34 cellular contexts compared by ENCODE assay signal in genomic region chr11:109046284-109046992, GRCh38.
"Had no signal": no experiment of that assay in that cellular context is flagged by ENCODE, and none has a peak within 500 bp of the region (broad histone marks: within the 10 kb centered on the region; RNA-seq: fewer than 3 reads in every experiment).

No MANE protein-coding gene starts in this region.

- H3K27ac ChIP-seq: adrenal gland, SJCRH30, VCaP had no signal

- H3K27me3 ChIP-seq: adrenal gland, SJCRH30 had no signal

- H3K9me3 Mint-ChIP-seq: activated naive CD4-positive, alpha-beta T cell treated with anti-CD3 and anti-CD28 coated beads for 36 hours; activated T-cell treated with anti-CD3 and anti-CD28 coated beads, Interleukin-2, amount 50 U/mL, for 4 hours; activated T-helper 1 cell treated with anti-CD3 and anti-CD28 coated beads, Interleukin-12 subunit alpha, Interleukin-12 subunit beta, Interleukin-2, Interleukin-4 antibody, amounts not matched to agents 30 ng/mL and 10 ng/mL and 1 ng/mL, durations not matched to agents 14 hours and 24 hours and 36 hours had no signal

- H3K4me1 ChIP-seq: adrenal gland, SJCRH30 had no signal

- H3K36me3 ChIP-seq: adrenal gland, SJCRH30 had no signal

- H3K4me3 Mint-ChIP-seq: activated CD4-positive, alpha-beta T cell treated with anti-CD3 and anti-CD28 coated beads, Interleukin-2, amount 10 ng/mL, durations not matched to agents 24 days and 14 days; activated CD8-positive, alpha-beta T cell treated with anti-CD3 and anti-CD28 coated beads, Interleukin-2, amount 10 ng/mL, durations not matched to agents 7 days and 5 days; activated naive CD4-positive, alpha-beta T cell treated with anti-CD3 and anti-CD28 coated beads for 36 hours; activated T-cell treated with anti-CD3 and anti-CD28 coated beads, Interleukin-2, amount 50 U/mL, for 4 hours; activated T-helper 1 cell treated with anti-CD3 and anti-CD28 coated beads, Interleukin-12 subunit alpha, Interleukin-12 subunit beta, Interleukin-2, Interleukin-4 antibody, amounts not matched to agents 30 ng/mL and 10 ng/mL and 1 ng/mL, durations not matched to agents 14 hours and 24 hours and 36 hours; brain had no signal

- DNase-seq: activated CD4-positive, alpha-beta T cell treated with anti-CD3 and anti-CD28 coated beads for 1 hour; activated CD4-positive, alpha-beta T cell treated with anti-CD3 and anti-CD28 coated beads, Interleukin-2, amount 10 ng/mL, durations not matched to agents 24 days and 14 days; activated CD4-positive, alpha-beta T cell treated with anti-CD3 and anti-CD28 coated beads, Interleukin-2, amount 50 U/mL, for 4 hours; activated CD4-positive, CD25-positive, alpha-beta regulatory T cell; activated CD8-positive, alpha-beta memory T cell treated with anti-CD3 and anti-CD28 coated beads, Interleukin-2, amount 50 U/mL, for 4 hours; activated CD8-positive, alpha-beta T cell treated with anti-CD3 and anti-CD28 coated beads, Interleukin-2, amount 10 ng/mL, durations not matched to agents 7 days and 5 days; activated gamma-delta T cell treated with Interleukin-2 at 50 U/mL for 16 hours; activated naive CD4-positive, alpha-beta T cell treated with anti-CD3 and anti-CD28 coated beads for 36 hours; activated T-cell treated with anti-CD3 and anti-CD28 coated beads for 4 hours; activated T-cell treated with anti-CD3 and anti-CD28 coated beads, Interleukin-2, amount 50 U/mL, for 4 hours; adrenal gland; central memory CD4-positive, alpha-beta T cell; Kasumi-1; KG1; MM.1S; MV-4-11; NCI-H1092; NCI-H1436 treated with DMSO at 0.1 percent for 48 hours; NCI-H1694 treated with DMSO at 0.1 percent for 48 hours; NCI-H2029; NCI-H2171 treated with DMSO at 0.1 percent for 48 hours; NCI-H345; NCI-H524 treated with DMSO at 0.1 percent for 48 hours; SHP77; SJCRH30; SW 1271; T-helper 1 cell; T-helper 2 cell; T-helper 9 cell had no signal

- H3K9me3 ChIP-seq: adrenal gland, SJCRH30 had no signal

- H3K36me3 Mint-ChIP-seq: brain had no signal

- H3K27ac Mint-ChIP-seq: activated CD4-positive, alpha-beta T cell treated with anti-CD3 and anti-CD28 coated beads, Interleukin-2, amount 10 ng/mL, durations not matched to agents 24 days and 14 days; activated CD8-positive, alpha-beta T cell treated with anti-CD3 and anti-CD28 coated beads, Interleukin-2, amount 10 ng/mL, durations not matched to agents 7 days and 5 days; activated naive CD4-positive, alpha-beta T cell treated with anti-CD3 and anti-CD28 coated beads for 36 hours; activated naive CD4-positive, alpha-beta T cell treated with anti-CD3 and anti-CD28 coated beads, Interleukin-2, amount 50 U/mL, for 72 hours; activated T-helper 1 cell treated with anti-CD3 and anti-CD28 coated beads, Interleukin-12 subunit alpha, Interleukin-12 subunit beta, Interleukin-2, Interleukin-4 antibody, amounts not matched to agents 30 ng/mL and 10 ng/mL and 1 ng/mL, durations not matched to agents 14 hours and 24 hours and 36 hours; brain had no signal

- H3K4me1 Mint-ChIP-seq: activated CD4-positive, alpha-beta T cell treated with anti-CD3 and anti-CD28 coated beads, Interleukin-2, amount 10 ng/mL, durations not matched to agents 24 days and 14 days had no signal

- H3K4me3 ChIP-seq: adrenal gland, SJCRH30 had no signal

- ATAC-seq: activated CD8-positive, alpha-beta T cell treated with anti-CD3 and anti-CD28 coated beads, Interleukin-2, amount 10 ng/mL, durations not matched to agents 7 days and 5 days; activated naive CD4-positive, alpha-beta T cell treated with anti-CD3 and anti-CD28 coated beads, Interleukin-2, amount 50 U/mL, for 72 hours; activated T-cell treated with anti-CD3 and anti-CD28 coated beads, Interleukin-2, amount 50 U/mL, for 4 hours; Panc1 had no signal

- H3K27me3 Mint-ChIP-seq: activated CD4-positive, alpha-beta T cell treated with anti-CD3 and anti-CD28 coated beads, Interleukin-2, amount 10 ng/mL, durations not matched to agents 24 days and 14 days had no signal
